8 cellular contexts compared by ENCODE assay signal in genomic region chr17:29590979-29591736, GRCh38. TPM values are rescaled to one million over a fixed set of nuclear protein-coding genes. Genes with fewer than 3 reads are reported as not detected.
A peak's percentile ranks its signal among the peaks of the same experiment; 100 is the strongest.
DNase-seq lines count a peak whose midpoint lies in the region; ATAC-seq, FAIRE-seq and TF ChIP-seq lines count a peak whose summit lies in the region.

No MANE protein-coding gene starts in this region.

- H3K4me1 ChIP-seq in PC-9 (replicated peaks; ENCODE audit: insufficient read depth) (peaks cover 49% of the 10 kb centered on the region), K562 (replicated peaks in 1 of 2; ENCODE audit: control insufficient read depth in 2 of 2, insufficient read depth in 2 of 2, low read length in 2 of 2) (peaks cover 34 to 81% of the 10 kb centered on the region in 2 experiments)

- no peaks in the 10 kb centered on the region for H3K36me3 Mint-ChIP-seq in immature natural killer cell

- H4K20me1 ChIP-seq in PC-9 (ENCODE audit: insufficient read depth), result peaks cover 11% of the 10 kb centered on the region
- H4K20me1 ChIP-seq in K562 (replicated peaks; ENCODE audit: control insufficient read depth, insufficient read depth, low read length), result peaks cover 5% of the 10 kb centered on the region

- intact Hi-C loops in PC-9 (cut with micrococcal nuclease; ENCODE audit: unreplicated experiment) (loop anchor here (1.0 to 5.0 kb wide), 3 partner anchors 48 to 222 kb away; no protein-coding TSS in a partner anchor), K562 (cut with micrococcal nuclease) (loop anchor here (2.0 to 5.0 kb wide), 2 partner anchors 199 to 298 kb away; partner anchors contain the start of gene TAOK1)

- in situ Hi-C loops in K562 (cut with MboI), result no loop called here

- TF ChIP-seq EP300 in K562 (IDR thresholded peaks at IDR 0.05; ENCODE audit: low read length), result no peak

- no peak overlapping the region for H3K27ac ChIP-seq in PC-9
- H3K27ac ChIP-seq in K562 (ENCODE audit: extremely low read depth, low read depth, low read length), result peak overlapping the region; percentile 48; the same call in 2 of the 3 replicates

- H3K9ac ChIP-seq in K562 (ENCODE audit: insufficient read depth in 1 of 2, low read depth in 2 of 2, low read length in 2 of 2), result peak overlapping the region; percentile 44 to 88

- FAIRE-seq in K562 (lab: Jason Lieb, UNC), result no peak
- no peak for FAIRE-seq in GM19239 (lab: Jason Lieb, UNC)

- H3K79me2 ChIP-seq in PC-9 (ENCODE audit: low read depth), result peaks cover 52% of the 10 kb centered on the region
- H3K79me2 ChIP-seq in K562 (ENCODE audit: control insufficient read depth, insufficient read depth, low read length), result peaks cover 25% of the 10 kb centered on the region

- WGBS in K562 (ENCODE audit: insufficient coverage, low coverage, missing lambda C conversion rate), result 13% methylated on average over 30 of the region's 38 CpGs

- no peak for TF ChIP-seq POLR2A in K562 (conservative IDR thresholded peaks at IDR 0.05)

- peak overlapping the region; percentile 64 to 90 (median 83) for H3K4me3 Mint-ChIP-seq in immature natural killer cell

- TF ChIP-seq CTCF in AG10803 (conservative IDR thresholded peaks at IDR 0.05; ENCODE audit: low read length), result no peak
- TF ChIP-seq CTCF in PC-9 (conservative IDR thresholded peaks at IDR 0.05), result no peak
- no peak for TF ChIP-seq CTCF in K562 (IDR thresholded peaks at IDR 0.05 in 2 of 3, conservative IDR thresholded peaks at IDR 0.05 in 1 of 3; ENCODE audit: insufficient read depth in 2 of 3, low read depth in 1 of 3, low read length in 3 of 3)

- peaks cover 2% of the 10 kb centered on the region for H3K9me1 ChIP-seq in K562 (ENCODE audit: control insufficient read depth, insufficient read depth, low read length)

- POLR2A ChIA-PET in PC-9 (lab: Charles Lee; ENCODE audit: unreplicated experiment), result interaction anchor here (0.5 to 0.9 kb wide), 5 partner anchors 30 to 466 kb away, joined by 3 to 6 read pairs (median 4); no protein-coding TSS in a partner anchor
- POLR2A ChIA-PET in K562 (lab: Yijun Ruan, JAX), result interaction anchor here (0.6 to 1.0 kb wide), 3 partner anchors 10 to 467 kb away, joined by 3 to 4 read pairs (median 4); partner anchors contain the start of gene TP53I13

- H3F3A ChIP-seq in PC-9 (ENCODE audit: insufficient read depth, low read depth), result peaks cover 30% of the 10 kb centered on the region

- H3K4me2 ChIP-seq in PC-9, result peak overlapping the region; percentile 84
- H3K4me2 ChIP-seq in K562 (ENCODE audit: insufficient read depth, low read length), result peak overlapping the region; percentile 83

- peak; percentile 28 for ATAC-seq in K562

- peaks cover 56 to 61% of the 10 kb centered on the region in 2 donors for H3K4me1 Mint-ChIP-seq in immature natural killer cell

- TF ChIP-seq RAD21 in K562 (CRISPR knock-in tag; conservative IDR thresholded peaks at IDR 0.05 in 1 of 2, IDR thresholded peaks at IDR 0.05 in 1 of 2), result no peak

- DNase-seq in AG10803 (ENCODE audit: low read depth) (peak; percentile 26), H7 (peak; percentile 91), PC-9 (peak in 1 of 2 experiments; percentile 11), K562 (ENCODE audit: extremely low read depth in 1 of 4, low spot score in 3 of 4) (peak; percentile 58 to 80 (median 69)), immature natural killer cell (no peak), inferior parietal cortex (ENCODE audit: extremely low spot score) (no peak), GM19239 (ENCODE audit: insufficient read length, low spot score) (no peak)
- peak; percentile 61 for DNase-seq in stimulated activated CD4-positive, alpha-beta T cell treated with anti-CD3 and anti-CD28 coated beads, Interleukin-4, amount 100 ng/mL, for 1 hour

- H3K4me3 ChIP-seq in AG10803 (ENCODE audit: low read length) (peak overlapping the region; percentile 24), H7 (ENCODE audit: insufficient read depth, low read depth, low read length) (peak overlapping the region; percentile 70), PC-9 (no peak overlapping the region), K562 (peak overlapping the region; percentile 16)

- BruUV-seq in PC-9 (replicated peaks; lab: Mats Ljungman, UMichigan), result no TSS peak
- no TSS peak for BruUV-seq in K562 (replicated peaks; lab: Mats Ljungman, UMichigan)

- H3K36me3 ChIP-seq in H7 (replicated peaks; ENCODE audit: control insufficient read depth, insufficient read depth, low read length) (no peaks in the 10 kb centered on the region), PC-9 (ENCODE audit: low read depth) (no peaks in the 10 kb centered on the region), K562 (ENCODE audit: control insufficient read depth, insufficient read depth, low read length) (no peaks in the 10 kb centered on the region)

- H3K9me3 ChIP-seq in PC-9 (ENCODE audit: insufficient read depth, low read depth) (no peaks in the 10 kb centered on the region), K562 (replicated peaks; ENCODE audit: control insufficient read depth, insufficient read depth, low read depth, low read length) (no peaks in the 10 kb centered on the region)

- H2AFZ ChIP-seq in PC-9 (no peak overlapping the region), K562 (ENCODE audit: low read depth, low read length) (peak overlapping the region; percentile 95)

- CTCF ChIA-PET in PC-9 (lab: Charles Lee), result interaction anchor here (0.6 to 1.5 kb wide), 6 partner anchors 34 to 221 kb away, joined by 3 to 9 read pairs (median 6); no protein-coding TSS in a partner anchor
- CTCF ChIA-PET in K562 (lab: Yijun Ruan, JAX; ENCODE audit: low intra/inter-chr PET ratio), result interaction anchor here (0.6 to 2.3 kb wide), 3 partner anchors 11 to 300 kb away, joined by 3 to 19 read pairs (median 3); no protein-coding TSS in a partner anchor

- peaks cover 0 to 7% (median 5%) of the 10 kb centered on the region in 3 donors for H3K27me3 Mint-ChIP-seq in immature natural killer cell (ENCODE audit: low read depth in 3 of 3)

- no peaks in the 10 kb centered on the region for H3K9me2 ChIP-seq in PC-9 (ENCODE audit: insufficient read depth)

- peak overlapping the region in 2 of 6 donors; percentile 35 to 46 for H3K27ac Mint-ChIP-seq in immature natural killer cell

- H3K27me3 ChIP-seq in H7 (ENCODE audit: control insufficient read depth, insufficient read depth, low read length), result peaks cover 24% of the 10 kb centered on the region
- H3K27me3 ChIP-seq in PC-9 (ENCODE audit: insufficient read depth, low read depth), result no peaks in the 10 kb centered on the region
- no peaks in the 10 kb centered on the region for H3K27me3 ChIP-seq in K562 (ENCODE audit: control insufficient read depth in 2 of 2, insufficient read depth in 2 of 2, low read length in 2 of 2)

- no peaks in the 10 kb centered on the region for H3K9me3 Mint-ChIP-seq in immature natural killer cell

RNA-seq across cellular contexts. Expression of gene GIT1, which starts 1.7 kb away (rescaled TPM):
- total RNA-seq in H7 (2014; rRNA removed; shearing (Covaris generic)), result 40.3 and 46.1 TPM in 2 replicates
- total RNA-seq in PC-9 (2021), result 84.8 and 100 TPM in 2 replicates
- total RNA-seq in K562 (2011; cell fraction: chromatin; rRNA removed; ENCODE audit: low replicate concordance), result 26.1 and 92.6 TPM in 2 replicates
- 53.0 and 61.9 TPM in 2 replicates for total RNA-seq in K562 (2011; cell fraction: nucleolus; rRNA removed)
- total RNA-seq in K562 (2011; cell fraction: nucleoplasm; rRNA removed), result 24.8 and 33.5 TPM in 2 replicates
- 22.6 and 27.5 TPM in 2 replicates for total RNA-seq in K562 (2014; rRNA removed)
- total RNA-seq in K562 (2014; rRNA removed; fragmentation: Illumina TruSeq; extraction: Trizol), result 7.2 and 11.4 TPM in 2 replicates
- 17.1 and 17.3 TPM in 2 replicates for total RNA-seq in K562 (2015; rRNA removed; fragmentation: Illumina TruSeq; extraction: Trizol)
- total RNA-seq in K562 (2021), result 31.3 and 35.3 TPM in 2 replicates
- polyA plus RNA-seq in K562 (2011; rRNA removed), result 15.9 and 16.5 TPM in 2 replicates
- polyA plus RNA-seq in K562 (2011; cell fraction: cytosol; rRNA removed), result 12.4 and 42.3 TPM in 2 replicates
- polyA plus RNA-seq in K562 (2011; cell fraction: nucleus; rRNA removed), result 30.8 and 82.9 TPM in 2 replicates
- 22.2 and 29.8 TPM in 2 replicates for polyA plus RNA-seq in K562 (2012)
- polyA plus RNA-seq in K562 (2014; fragmentation: Illumina TruSeq; extraction: Trizol), result 29.9 and 31.2 TPM in 2 replicates
- polyA plus RNA-seq in K562 (2014; fragmentation: Nextera tagmentation; extraction: Ambion mirVana), result under 1 TPM; 0.35 to 0.38 TPM
- 21.4 and 21.6 TPM in 2 replicates for polyA plus RNA-seq in K562 (2014; rRNA removed)
- polyA minus RNA-seq in K562 (2011; rRNA and poly(A)+ RNA removed), result 7.8 and 14.8 TPM in 2 replicates
- 22.0 and 24.6 TPM in 2 replicates for polyA minus RNA-seq in K562 (2011; cell fraction: cytosol; rRNA and poly(A)+ RNA removed)
- polyA minus RNA-seq in K562 (2011; cell fraction: nucleus; rRNA and poly(A)+ RNA removed), result 21.4 and 31.9 TPM in 2 replicates
- polyA plus RNA-seq in immature natural killer cell, result 1 to 10 TPM; 2.3 to 8.9 (median 5.1) TPM

RNA-seq across cellular contexts. Expression of gene ANKRD13B, which starts 1.8 kb away (rescaled TPM):
- total RNA-seq in H7 (2014; rRNA removed; shearing (Covaris generic)), result 11.1 and 11.9 TPM in 2 replicates
- total RNA-seq in PC-9 (2021) (28.4 and 43.2 TPM in 2 replicates), K562 (2014; rRNA removed) (15.8 and 17.1 TPM in 2 replicates), K562 (2014; rRNA removed; fragmentation: Illumina TruSeq; extraction: Trizol) (2.5 and 3.5 TPM in 2 replicates), K562 (2015; rRNA removed; fragmentation: Illumina TruSeq; extraction: Trizol) (4.3 and 5.0 TPM in 2 replicates), K562 (2021) (22.3 and 28.1 TPM in 2 replicates)
- total RNA-seq in K562 (2011; cell fraction: chromatin; rRNA removed; ENCODE audit: low replicate concordance), result 17.2 and 53.9 TPM in 2 replicates
- 37.9 and 41.4 TPM in 2 replicates for total RNA-seq in K562 (2011; cell fraction: nucleolus; rRNA removed)
- 20.8 and 22.1 TPM in 2 replicates for total RNA-seq in K562 (2011; cell fraction: nucleoplasm; rRNA removed)
- polyA plus RNA-seq in K562 (2011; rRNA removed) (4.6 and 6.5 TPM in 2 replicates), K562 (2014; fragmentation: Illumina TruSeq; extraction: Trizol) (10.3 and 11.7 TPM in 2 replicates), K562 (2014; fragmentation: Nextera tagmentation; extraction: Ambion mirVana) (under 1 TPM; 0.15 to 0.59 TPM), K562 (2014; rRNA removed) (14.2 and 15.6 TPM in 2 replicates), immature natural killer cell (under 1 TPM in 1 of 3 donors, not detected in 2; 0.18 TPM)
- polyA plus RNA-seq in K562 (2011; cell fraction: cytosol; rRNA removed), result 3.9 and 14.6 TPM in 2 replicates
- 28.4 and 73.6 TPM in 2 replicates for polyA plus RNA-seq in K562 (2011; cell fraction: nucleus; rRNA removed)
- 9.4 and 11.3 TPM in 2 replicates for polyA plus RNA-seq in K562 (2012)
- 2.5 and 3.7 TPM in 2 replicates for polyA minus RNA-seq in K562 (2011; rRNA and poly(A)+ RNA removed)
- 8.7 and 9.4 TPM in 2 replicates for polyA minus RNA-seq in K562 (2011; cell fraction: cytosol; rRNA and poly(A)+ RNA removed)
- polyA minus RNA-seq in K562 (2011; cell fraction: nucleus; rRNA and poly(A)+ RNA removed), result 11.3 and 11.8 TPM in 2 replicates

RNA-seq across cellular contexts. Expression of gene TP53I13, which starts 22.7 kb away (rescaled TPM):
- 42.9 and 45.8 TPM in 2 replicates for total RNA-seq in H7 (2014; rRNA removed; shearing (Covaris generic))
- total RNA-seq in PC-9 (2021), result 46.9 and 68.8 TPM in 2 replicates
- 13.5 and 50.0 TPM in 2 replicates for total RNA-seq in K562 (2011; cell fraction: chromatin; rRNA removed; ENCODE audit: low replicate concordance)
- 63.0 and 73.5 TPM in 2 replicates for total RNA-seq in K562 (2011; cell fraction: nucleolus; rRNA removed)
- total RNA-seq in K562 (2011; cell fraction: nucleoplasm; rRNA removed), result 36.1 and 46.0 TPM in 2 replicates
- 25.2 and 27.6 TPM in 2 replicates for total RNA-seq in K562 (2014; rRNA removed)
- total RNA-seq in K562 (2014; rRNA removed; fragmentation: Illumina TruSeq; extraction: Trizol), result 1.8 and 3.3 TPM in 2 replicates
- 13.0 and 13.9 TPM in 2 replicates for total RNA-seq in K562 (2015; rRNA removed; fragmentation: Illumina TruSeq; extraction: Trizol)
- total RNA-seq in K562 (2021), result 24.5 and 28.3 TPM in 2 replicates
- polyA plus RNA-seq in K562 (2011; rRNA removed), result 9.1 and 10.3 TPM in 2 replicates
- polyA plus RNA-seq in K562 (2011; cell fraction: cytosol; rRNA removed), result 9.9 and 48.3 TPM in 2 replicates
- 48.7 and 101 TPM in 2 replicates for polyA plus RNA-seq in K562 (2011; cell fraction: nucleus; rRNA removed)
- 16.9 and 38.4 TPM in 2 replicates for polyA plus RNA-seq in K562 (2012)
- 4.7 and 13.5 TPM in 2 replicates for polyA plus RNA-seq in K562 (2014; fragmentation: Illumina TruSeq; extraction: Trizol)
- polyA plus RNA-seq in K562 (2014; fragmentation: Nextera tagmentation; extraction: Ambion mirVana), result under 1 TPM; 0.08 to 0.13 TPM
- polyA plus RNA-seq in K562 (2014; rRNA removed), result 23.8 and 27.2 TPM in 2 replicates
- 1.5 and 4.3 TPM in 2 replicates for polyA minus RNA-seq in K562 (2011; rRNA and poly(A)+ RNA removed)
- 16.0 and 22.0 TPM in 2 replicates for polyA minus RNA-seq in K562 (2011; cell fraction: cytosol; rRNA and poly(A)+ RNA removed)
- polyA minus RNA-seq in K562 (2011; cell fraction: nucleus; rRNA and poly(A)+ RNA removed), result 17.6 and 17.8 TPM in 2 replicates
- polyA plus RNA-seq in immature natural killer cell, result 10 to 100 TPM; 41.6 to 50.5 (median 47.0) TPM

RNA-seq across cellular contexts. Expression of gene ABHD15, which starts 24.3 kb away (rescaled TPM):
- 1.7 TPM in 2 replicates for total RNA-seq in H7 (2014; rRNA removed; shearing (Covaris generic))
- 12.9 and 14.8 TPM in 2 replicates for total RNA-seq in PC-9 (2021)
- 4.0 and 8.2 TPM in 2 replicates for total RNA-seq in K562 (2011; cell fraction: chromatin; rRNA removed; ENCODE audit: low replicate concordance)
- total RNA-seq in K562 (2011; cell fraction: nucleolus; rRNA removed), result 6.7 and 7.8 TPM in 2 replicates
- 4.4 and 5.1 TPM in 2 replicates for total RNA-seq in K562 (2011; cell fraction: nucleoplasm; rRNA removed)
- 2.4 and 3.1 TPM in 2 replicates for total RNA-seq in K562 (2014; rRNA removed)
- total RNA-seq in K562 (2014; rRNA removed; fragmentation: Illumina TruSeq; extraction: Trizol), result 2.0 and 2.2 TPM in 2 replicates
- total RNA-seq in K562 (2015; rRNA removed; fragmentation: Illumina TruSeq; extraction: Trizol), result 3.8 and 4.2 TPM in 2 replicates
- 4.0 and 4.2 TPM in 2 replicates for total RNA-seq in K562 (2021)
- polyA plus RNA-seq in K562 (2011; rRNA removed), result 0.85 and 1.8 TPM in 2 replicates
- 0.83 and 3.0 TPM in 2 replicates for polyA plus RNA-seq in K562 (2011; cell fraction: cytosol; rRNA removed)
- 1.4 and 2.9 TPM in 2 replicates for polyA plus RNA-seq in K562 (2011; cell fraction: nucleus; rRNA removed)
- 3.2 and 5.4 TPM in 2 replicates for polyA plus RNA-seq in K562 (2012)
- 2.4 and 2.5 TPM in 2 replicates for polyA plus RNA-seq in K562 (2014; fragmentation: Illumina TruSeq; extraction: Trizol)
- under 1 TPM; 0.85 to 0.97 TPM for polyA plus RNA-seq in K562 (2014; fragmentation: Nextera tagmentation; extraction: Ambion mirVana)
- 2.1 and 2.9 TPM in 2 replicates for polyA plus RNA-seq in K562 (2014; rRNA removed)
- 1.6 and 3.6 TPM in 2 replicates for polyA minus RNA-seq in K562 (2011; rRNA and poly(A)+ RNA removed)
- 1.5 and 2.9 TPM in 2 replicates for polyA minus RNA-seq in K562 (2011; cell fraction: cytosol; rRNA and poly(A)+ RNA removed)
- 1.7 and 2.8 TPM in 2 replicates for polyA minus RNA-seq in K562 (2011; cell fraction: nucleus; rRNA and poly(A)+ RNA removed)
- 10 to 100 TPM; 31.6 to 36.7 (median 34.0) TPM for polyA plus RNA-seq in immature natural killer cell

RNA-seq across cellular contexts. Expression of gene CORO6, which starts 31.6 kb away (rescaled TPM):
- total RNA-seq in H7 (2014; rRNA removed; shearing (Covaris generic)), result 3.9 and 6.9 TPM in 2 replicates
- 35.0 and 52.1 TPM in 2 replicates for total RNA-seq in PC-9 (2021)
- 15.2 and 53.0 TPM in 2 replicates for total RNA-seq in K562 (2011; cell fraction: chromatin; rRNA removed; ENCODE audit: low replicate concordance)
- total RNA-seq in K562 (2011; cell fraction: nucleolus; rRNA removed), result 19.7 and 21.4 TPM in 2 replicates
- 13.7 and 15.3 TPM in 2 replicates for total RNA-seq in K562 (2011; cell fraction: nucleoplasm; rRNA removed)
- total RNA-seq in K562 (2014; rRNA removed), result 2.8 and 2.9 TPM in 2 replicates
- total RNA-seq in K562 (2014; rRNA removed; fragmentation: Illumina TruSeq; extraction: Trizol), result 0.47 and 0.64 TPM in 2 replicates
- total RNA-seq in K562 (2015; rRNA removed; fragmentation: Illumina TruSeq; extraction: Trizol), result 1.7 and 2.5 TPM in 2 replicates
- 4.4 TPM in 2 replicates for total RNA-seq in K562 (2021)
- 9.8 and 11.9 TPM in 2 replicates for polyA plus RNA-seq in K562 (2011; rRNA removed)
- polyA plus RNA-seq in K562 (2011; cell fraction: cytosol; rRNA removed), result 4.9 and 9.8 TPM in 2 replicates
- 96.7 and 310 TPM in 2 replicates for polyA plus RNA-seq in K562 (2011; cell fraction: nucleus; rRNA removed)
- 4.9 and 6.6 TPM in 2 replicates for polyA plus RNA-seq in K562 (2012)
- 2.4 and 3.1 TPM in 2 replicates for polyA plus RNA-seq in K562 (2014; fragmentation: Illumina TruSeq; extraction: Trizol)
- polyA plus RNA-seq in K562 (2014; fragmentation: Nextera tagmentation; extraction: Ambion mirVana), result under 1 TPM; 0.04 to 0.11 TPM
- 6.6 and 9.1 TPM in 2 replicates for polyA plus RNA-seq in K562 (2014; rRNA removed)
- 5.3 and 14.2 TPM in 2 replicates for polyA minus RNA-seq in K562 (2011; rRNA and poly(A)+ RNA removed)
- polyA minus RNA-seq in K562 (2011; cell fraction: cytosol; rRNA and poly(A)+ RNA removed), result 2.5 and 5.4 TPM in 2 replicates
- polyA minus RNA-seq in K562 (2011; cell fraction: nucleus; rRNA and poly(A)+ RNA removed), result 15.4 and 24.0 TPM in 2 replicates
- 1 to 10 TPM in 1 of 3 donors, under 1 TPM in 2; 0.12 to 1.3 (median 0.38) TPM for polyA plus RNA-seq in immature natural killer cell

Comparison
In these comparisons a context has a peak if more than half of its experiments do, and no peak if none do; other contexts are left out.
1. DNase-seq: peak in AG10803 (single experiment), H7 (single experiment), K562 (4 of 4) and stimulated activated CD4-positive, alpha-beta T cell treated with anti-CD3 and anti-CD28 coated beads, Interleukin-4, amount 100 ng/mL, for 1 hour (single experiment); none in immature natural killer cell (0 of 3), inferior parietal cortex (single experiment) and GM19239 (single experiment).